ENCODE assay signal across 31 cellular contexts in the genomic region with DNA sequence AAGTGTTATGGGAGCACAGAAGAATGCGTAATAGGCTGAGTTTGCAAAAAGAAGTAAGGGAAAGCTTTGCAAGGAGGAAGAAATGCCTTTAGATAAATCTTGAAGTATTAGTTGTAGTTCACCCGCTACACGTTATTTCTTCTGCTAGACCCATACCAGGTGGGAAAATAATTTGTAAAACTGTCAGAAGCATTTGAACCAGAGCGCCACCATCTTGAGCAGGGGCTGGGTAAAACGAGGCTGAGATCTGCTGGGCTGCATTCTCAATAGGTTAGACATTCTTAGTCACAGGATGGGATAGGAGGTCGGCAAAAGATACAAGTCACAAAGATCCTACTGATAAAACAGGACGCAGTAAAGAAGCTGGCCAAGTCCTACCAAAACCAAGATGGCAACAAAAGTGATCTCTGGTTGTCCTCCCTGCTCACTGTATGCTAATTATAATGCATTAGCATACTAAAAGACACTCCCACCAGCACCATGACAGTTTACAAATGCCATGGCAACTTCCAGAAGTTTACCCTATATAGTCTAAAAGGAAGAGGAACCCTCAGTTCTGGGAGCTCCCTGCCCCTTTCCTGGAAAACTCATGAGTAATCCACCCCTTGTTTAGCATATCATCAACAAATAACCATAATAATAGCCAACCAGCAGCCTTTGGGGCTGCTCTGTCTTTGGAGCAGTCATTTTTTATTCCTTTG.
"Had no signal": no experiment of that assay in that cellular context is flagged by ENCODE, and none has a peak within 500 bp of the region (broad histone marks: within the 10 kb centered on the region; RNA-seq: fewer than 3 reads in every experiment).

No MANE protein-coding gene starts in this region.

- H3K4me3 Mint-ChIP-seq: activated CD8-positive, alpha-beta T cell treated with anti-CD3 and anti-CD28 coated beads for 36 hours; activated naive CD8-positive, alpha-beta T cell; activated T-cell treated with anti-CD3 and anti-CD28 coated beads, Interleukin-2, amount 50 U/mL, for 4 hours; activated T-helper 17 cell treated with anti-CD3 and anti-CD28 coated beads, Interleukin-2, amount 50 U/mL, for 72 hours; effector memory CD8-positive, alpha-beta T cell; T-helper 17 cell; T-helper 2 cell treated with Interferon-gamma antibody and Interleukin-4, amounts not matched to agents 5 μg/mL and 100 μg/mL, for 36 hours had no signal

- H3K27me3 Mint-ChIP-seq: effector memory CD8-positive, alpha-beta T cell; T-helper 17 cell had no signal

- FAIRE-seq: astrocyte, colon had no signal

- DNase-seq: activated CD4-positive, alpha-beta T cell treated with anti-CD3 and anti-CD28 coated beads for 48 hours; activated CD4-positive, alpha-beta T cell treated with anti-CD3 and anti-CD28 coated beads, Interleukin-2, amount 50 U/mL, for 1 hour; activated CD4-positive, alpha-beta T cell treated with anti-CD3 and anti-CD28 coated beads, Interleukin-2, amount 50 U/mL, for 48 hours; activated CD8-positive, alpha-beta memory T cell treated with anti-CD3 and anti-CD28 coated beads for 24 hours; activated CD8-positive, alpha-beta T cell treated with anti-CD3 and anti-CD28 coated beads for 36 hours; activated effector memory CD4-positive, alpha-beta T cell treated with Interleukin-2 at 50 U/mL for 16 hours; activated gamma-delta T cell treated with Interleukin-2 at 50 U/mL for 16 hours; activated naive CD4-positive, alpha-beta T cell treated with anti-CD3 and anti-CD28 coated beads, Interleukin-2, amount 50 U/mL, for 16 hours; activated naive CD4-positive, alpha-beta T cell treated with Interleukin-2 at 50 U/mL for 16 hours; activated T-cell treated with anti-CD3 and anti-CD28 coated beads, Interleukin-2, amount 50 U/mL, for 4 hours; amniotic stem cell; anterior cingulate cortex; caudate nucleus; cortex of kidney; dermis blood vessel endothelial cell; effector CD4-positive, alpha-beta T cell; effector memory CD8-positive, alpha-beta T cell; erythroblast; foreskin melanocyte; heart right ventricle; T-helper 1 cell; T-helper 17 cell; T1000 had no signal

- H3K9me3 Mint-ChIP-seq: activated T-helper 17 cell treated with anti-CD3 and anti-CD28 coated beads, Interleukin-2, amount 50 U/mL, for 72 hours had no signal

- H3K36me3 ChIP-seq: esophagus muscularis mucosa, gastroesophageal sphincter, heart right ventricle had no signal

- H3K27ac Mint-ChIP-seq: activated CD8-positive, alpha-beta T cell treated with anti-CD3 and anti-CD28 coated beads for 36 hours; activated naive CD8-positive, alpha-beta T cell; activated T-helper 17 cell treated with anti-CD3 and anti-CD28 coated beads, Interleukin-2, amount 50 U/mL, for 72 hours; effector memory CD8-positive, alpha-beta T cell; T-helper 17 cell; T-helper 2 cell treated with Interferon-gamma antibody and Interleukin-4, amounts not matched to agents 5 μg/mL and 100 μg/mL, for 36 hours had no signal

- H3K4me3 ChIP-seq: esophagus muscularis mucosa, gastroesophageal sphincter, heart right ventricle had no signal

- H3K9me3 ChIP-seq: esophagus muscularis mucosa had no signal

- ATAC-seq: activated CD4-positive, CD25-positive, alpha-beta regulatory T cell treated with anti-CD3 and anti-CD28 coated beads, Interleukin-2, amount 50 U/mL, for 24 hours; activated CD8-positive, alpha-beta T cell treated with anti-CD3 and anti-CD28 coated beads for 36 hours; activated T-cell treated with anti-CD3 and anti-CD28 coated beads, Interleukin-2, amount 50 U/mL, for 4 hours; activated T-helper 17 cell treated with anti-CD3 and anti-CD28 coated beads, Interleukin-2, amount 50 U/mL, for 72 hours; effector memory CD8-positive, alpha-beta T cell; gastroesophageal sphincter; heart right ventricle; T-helper 17 cell had no signal

- H3K27me3 ChIP-seq: esophagus muscularis mucosa, gastroesophageal sphincter, heart right ventricle had no signal

- H3K27ac ChIP-seq: esophagus muscularis mucosa, gastroesophageal sphincter, heart right ventricle had no signal

- H3K4me1 ChIP-seq: esophagus muscularis mucosa, gastroesophageal sphincter, heart right ventricle had no signal
